1 cellular context compared by ENCODE assay signal in genomic region chr6:44063561-44064059, GRCh38.
TF ChIP-seq lines count a peak whose summit lies in the region.

No MANE protein-coding gene starts in this region.

TF ChIP-seq in K562, 482 proteins besides CTCF, POLR2A, EP300 and RAD21 (continued from another document and continues in another):
- TF ChIP-seq MGA (IDR thresholded peaks at IDR 0.05): no peak
- no peak for TF ChIP-seq GABPB1 (CRISPR knock-in tag; IDR thresholded peaks at IDR 0.05)
- no peak for TF ChIP-seq ARID3A (IDR thresholded peaks at IDR 0.05; ENCODE audit: borderline replicate concordance, low read depth, low read length)
- TF ChIP-seq USF2 (CRISPR knock-in tag; IDR thresholded peaks at IDR 0.05): no peak
- peak; percentile 76 for TF ChIP-seq BRD9 (IDR thresholded peaks at IDR 0.05; ENCODE audit: low read depth, partially characterized antibody)
- TF ChIP-seq MTA3 (IDR thresholded peaks at IDR 0.05; ENCODE audit: borderline replicate concordance): no peak
- peak; percentile 12 for TF ChIP-seq ZFP36 (IDR thresholded peaks at IDR 0.05; ENCODE audit: low read depth, low read length, partially characterized antibody)
- TF ChIP-seq SLC30A9 (CRISPR knock-in tag; IDR thresholded peaks at IDR 0.05): no peak
- TF ChIP-seq FOXA1 (IDR thresholded peaks at IDR 0.05; ENCODE audit: borderline replicate concordance): no peak
- no peak for TF ChIP-seq ZNF764 (CRISPR knock-in tag; IDR thresholded peaks at IDR 0.05; ENCODE audit: low read depth)
- TF ChIP-seq TEAD1 (CRISPR knock-in tag; IDR thresholded peaks at IDR 0.05): no peak
- no peak for TF ChIP-seq ZBTB49 (CRISPR knock-in tag; IDR thresholded peaks at IDR 0.05; ENCODE audit: borderline replicate concordance)
- TF ChIP-seq ZNF143 (CRISPR knock-in tag; IDR thresholded peaks at IDR 0.05): no peak
- peak; percentile 8; the same call in 1 of the 2 replicates for TF ChIP-seq KLF6 (CRISPR knock-in tag; IDR thresholded peaks at IDR 0.05; ENCODE audit: borderline replicate concordance)
- TF ChIP-seq EP400 (IDR thresholded peaks at IDR 0.05): no peak
- TF ChIP-seq E2F3 (CRISPR knock-in tag; IDR thresholded peaks at IDR 0.05): no peak
- no peak for TF ChIP-seq BCL6 (CRISPR knock-in tag; IDR thresholded peaks at IDR 0.05)
- TF ChIP-seq HDGF (IDR thresholded peaks at IDR 0.05): no peak
- TF ChIP-seq BDP1 (IDR thresholded peaks at IDR 0.05; ENCODE audit: insufficient read depth, insufficient read length): no peak
- 0 out of 2 replicates have a peak, but pooled peaks have one; percentile 36 for TF ChIP-seq ADNP (tag; IDR thresholded peaks at IDR 0.05)
- TF ChIP-seq PML (IDR thresholded peaks at IDR 0.05; ENCODE audit: low read length): no peak
- no peak for TF ChIP-seq TBL1XR1 (IDR thresholded peaks at IDR 0.05; ENCODE audit: low read length in 2 of 2)
- TF ChIP-seq MYC (IDR thresholded peaks at IDR 0.05; ENCODE audit: low read depth, low read length): no peak
- TF ChIP-seq MYC (CRISPR knock-in tag; IDR thresholded peaks at IDR 0.05; ENCODE audit: borderline replicate concordance, low read depth): peak; percentile 82; the same call in 1 of the 2 replicates
- no peak for TF ChIP-seq ZZZ3 (IDR thresholded peaks at IDR 0.05)
- no peak for TF ChIP-seq ZNF561 (CRISPR knock-in tag; conservative IDR thresholded peaks at IDR 0.05)
- no peak for TF ChIP-seq ZBTB43 (CRISPR knock-in tag; IDR thresholded peaks at IDR 0.05)
- TF ChIP-seq HNRNPH1 (optimal IDR thresholded peaks at IDR 0.05; ENCODE audit: low read depth, low read length): no peak
- TF ChIP-seq ZHX1 (conservative IDR thresholded peaks at IDR 0.05; ENCODE audit: low read length): no peak
- no peak for TF ChIP-seq ETV1 (tag; conservative IDR thresholded peaks at IDR 0.05; ENCODE audit: low read depth)
- TF ChIP-seq BCOR (IDR thresholded peaks at IDR 0.05): peak; percentile 53; the same call in 1 of the 2 replicates
- peak; percentile 39 for TF ChIP-seq RBM25 (IDR thresholded peaks at IDR 0.05; ENCODE audit: low read depth, low read length, severe bottlenecking)
- no peak for TF ChIP-seq ZNF695 (CRISPR knock-in tag; IDR thresholded peaks at IDR 0.05)
- TF ChIP-seq DLX4 (CRISPR knock-in tag; IDR thresholded peaks at IDR 0.05): no peak
- peak; percentile 1; the same call in 1 of the 2 replicates for TF ChIP-seq GTF2E2 (tag; IDR thresholded peaks at IDR 0.05)
- TF ChIP-seq ZNF232 (CRISPR knock-in tag; IDR thresholded peaks at IDR 0.05): no peak
- TF ChIP-seq FOXP4 (CRISPR knock-in tag; IDR thresholded peaks at IDR 0.05; ENCODE audit: borderline replicate concordance): no peak
- no peak for TF ChIP-seq CCNT2 (IDR thresholded peaks at IDR 0.05; ENCODE audit: borderline replicate concordance, extremely low read depth, insufficient read length, low read depth, low read length)
- TF ChIP-seq DACH1 (IDR thresholded peaks at IDR 0.05; ENCODE audit: partially characterized antibody): no peak
- no peak for TF ChIP-seq FOXP1 (CRISPR knock-in tag; IDR thresholded peaks at IDR 0.05)
